1 cellular context compared by ENCODE assay signal in the genomic region with DNA sequence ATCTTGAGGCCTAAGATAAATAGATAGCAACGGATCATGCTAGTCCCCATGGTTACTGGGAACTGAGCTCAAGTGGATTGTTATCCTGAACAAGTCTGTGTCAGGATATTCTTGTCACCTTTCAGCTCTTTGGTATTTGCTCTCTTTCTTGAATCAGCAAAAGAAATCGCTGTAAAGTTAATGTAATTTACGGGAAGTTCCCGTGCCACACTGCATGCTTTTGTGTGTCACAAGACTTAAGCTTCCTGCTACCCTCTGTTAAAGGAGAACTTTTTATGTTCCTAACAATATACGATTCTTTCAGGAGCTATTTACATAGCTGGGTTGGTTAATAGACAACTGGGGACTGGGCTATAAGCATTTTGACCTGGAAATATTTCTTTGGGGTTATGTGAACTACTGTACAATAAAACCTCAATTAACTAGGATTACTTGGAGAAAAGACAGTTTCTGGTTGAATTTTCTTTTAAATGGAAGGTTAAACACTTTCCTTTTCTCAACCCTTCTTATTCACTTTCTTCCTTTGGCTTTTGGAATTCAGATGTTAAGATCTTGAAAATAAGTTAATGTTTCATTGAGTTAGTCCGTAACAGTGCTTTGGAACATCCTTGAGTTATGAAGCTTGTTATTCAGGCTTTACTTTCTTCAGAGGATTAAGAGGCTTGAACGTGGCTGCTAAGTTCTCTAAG.
A peak's percentile ranks its signal among the peaks of the same experiment; 100 is the strongest.
TF ChIP-seq lines count a peak whose summit lies in the region.

No MANE protein-coding gene starts in this region.

TF ChIP-seq in HepG2, 621 proteins besides CTCF, POLR2A, EP300 and RAD21 (continued from another document and continues in another):
- TF ChIP-seq, protein P1, sequence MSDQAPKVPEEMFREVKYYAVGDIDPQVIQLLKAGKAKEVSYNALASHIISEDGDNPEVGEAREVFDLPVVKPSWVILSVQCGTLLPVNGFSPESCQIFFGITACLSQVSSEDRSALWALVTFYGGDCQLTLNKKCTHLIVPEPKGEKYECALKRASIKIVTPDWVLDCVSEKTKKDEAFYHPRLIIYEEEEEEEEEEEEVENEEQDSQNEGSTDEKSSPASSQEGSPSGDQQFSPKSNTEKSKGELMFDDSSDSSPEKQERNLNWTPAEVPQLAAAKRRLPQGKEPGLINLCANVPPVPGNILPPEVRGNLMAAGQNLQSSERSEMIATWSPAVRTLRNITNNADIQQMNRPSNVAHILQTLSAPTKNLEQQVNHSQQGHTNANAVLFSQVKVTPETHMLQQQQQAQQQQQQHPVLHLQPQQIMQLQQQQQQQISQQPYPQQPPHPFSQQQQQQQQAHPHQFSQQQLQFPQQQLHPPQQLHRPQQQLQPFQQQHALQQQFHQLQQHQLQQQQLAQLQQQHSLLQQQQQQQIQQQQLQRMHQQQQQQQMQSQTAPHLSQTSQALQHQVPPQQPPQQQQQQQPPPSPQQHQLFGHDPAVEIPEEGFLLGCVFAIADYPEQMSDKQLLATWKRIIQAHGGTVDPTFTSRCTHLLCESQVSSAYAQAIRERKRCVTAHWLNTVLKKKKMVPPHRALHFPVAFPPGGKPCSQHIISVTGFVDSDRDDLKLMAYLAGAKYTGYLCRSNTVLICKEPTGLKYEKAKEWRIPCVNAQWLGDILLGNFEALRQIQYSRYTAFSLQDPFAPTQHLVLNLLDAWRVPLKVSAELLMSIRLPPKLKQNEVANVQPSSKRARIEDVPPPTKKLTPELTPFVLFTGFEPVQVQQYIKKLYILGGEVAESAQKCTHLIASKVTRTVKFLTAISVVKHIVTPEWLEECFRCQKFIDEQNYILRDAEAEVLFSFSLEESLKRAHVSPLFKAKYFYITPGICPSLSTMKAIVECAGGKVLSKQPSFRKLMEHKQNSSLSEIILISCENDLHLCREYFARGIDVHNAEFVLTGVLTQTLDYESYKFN (CRISPR knock-in tag; conservative IDR thresholded peaks at IDR 0.05): peak; percentile 95
- TF ChIP-seq ZNF614 (CRISPR knock-in tag; IDR thresholded peaks at IDR 0.05; ENCODE audit: borderline replicate concordance) (peak; percentile 99), ATRX (CRISPR knock-in tag; IDR thresholded peaks at IDR 0.05; ENCODE audit: borderline replicate concordance) (no peak), HOXA3 (CRISPR knock-in tag; IDR thresholded peaks at IDR 0.05) (peak; percentile 68), ZNF10 (CRISPR knock-in tag; IDR thresholded peaks at IDR 0.05; ENCODE audit: borderline replicate concordance, low read depth) (no peak), ZNF33A (CRISPR knock-in tag; IDR thresholded peaks at IDR 0.05; ENCODE audit: borderline replicate concordance) (no peak), SNRNP70 (IDR thresholded peaks at IDR 0.05; ENCODE audit: low read depth, low read length) (no peak), CREM (IDR thresholded peaks at IDR 0.05) (peak; percentile 90), CREM (CRISPR knock-in tag; IDR thresholded peaks at IDR 0.05) (no peak), ZNF33B (CRISPR knock-in tag; IDR thresholded peaks at IDR 0.05) (no peak), KDM2A (CRISPR knock-in tag; IDR thresholded peaks at IDR 0.05; ENCODE audit: borderline replicate concordance, low read depth) (no peak), ZMYM2 (CRISPR knock-in tag; IDR thresholded peaks at IDR 0.05) (peak; percentile 86), NFKBIZ (CRISPR knock-in tag; IDR thresholded peaks at IDR 0.05) (peak; percentile 96), ZFP90 (CRISPR knock-in tag; IDR thresholded peaks at IDR 0.05; ENCODE audit: borderline replicate concordance) (0 out of 2 replicates have a peak, but pooled peaks have one; percentile 40), NR2F1 (CRISPR knock-in tag; IDR thresholded peaks at IDR 0.05) (peak; percentile 17 to 51; a peak in 3 of 4 replicates), ZNF652 (CRISPR knock-in tag; IDR thresholded peaks at IDR 0.05; ENCODE audit: borderline replicate concordance, low read depth) (peak; percentile 51; the same call in 1 of the 2 replicates), TOE1 (CRISPR knock-in tag; IDR thresholded peaks at IDR 0.05) (peak; percentile 92), SP1 (IDR thresholded peaks at IDR 0.05) (no peak), SP1 (CRISPR knock-in tag; IDR thresholded peaks at IDR 0.05) (no peak), KLF13 (CRISPR knock-in tag; IDR thresholded peaks at IDR 0.05) (no peak), YEATS2 (CRISPR knock-in tag; IDR thresholded peaks at IDR 0.05; ENCODE audit: borderline replicate concordance) (peak; percentile 54; the same call in 1 of the 2 replicates), SOX5 (CRISPR knock-in tag; IDR thresholded peaks at IDR 0.05; ENCODE audit: borderline replicate concordance) (peak; percentile 100), ZNF747 (CRISPR knock-in tag; IDR thresholded peaks at IDR 0.05; ENCODE audit: borderline replicate concordance) (0 out of 2 replicates have a peak, but pooled peaks have one; percentile 48), HMG20A (CRISPR knock-in tag; IDR thresholded peaks at IDR 0.05; ENCODE audit: borderline replicate concordance) (peak; percentile 98), ZNF792 (CRISPR knock-in tag; IDR thresholded peaks at IDR 0.05) (peak; percentile 95)
- TF ChIP-seq, protein P2, sequence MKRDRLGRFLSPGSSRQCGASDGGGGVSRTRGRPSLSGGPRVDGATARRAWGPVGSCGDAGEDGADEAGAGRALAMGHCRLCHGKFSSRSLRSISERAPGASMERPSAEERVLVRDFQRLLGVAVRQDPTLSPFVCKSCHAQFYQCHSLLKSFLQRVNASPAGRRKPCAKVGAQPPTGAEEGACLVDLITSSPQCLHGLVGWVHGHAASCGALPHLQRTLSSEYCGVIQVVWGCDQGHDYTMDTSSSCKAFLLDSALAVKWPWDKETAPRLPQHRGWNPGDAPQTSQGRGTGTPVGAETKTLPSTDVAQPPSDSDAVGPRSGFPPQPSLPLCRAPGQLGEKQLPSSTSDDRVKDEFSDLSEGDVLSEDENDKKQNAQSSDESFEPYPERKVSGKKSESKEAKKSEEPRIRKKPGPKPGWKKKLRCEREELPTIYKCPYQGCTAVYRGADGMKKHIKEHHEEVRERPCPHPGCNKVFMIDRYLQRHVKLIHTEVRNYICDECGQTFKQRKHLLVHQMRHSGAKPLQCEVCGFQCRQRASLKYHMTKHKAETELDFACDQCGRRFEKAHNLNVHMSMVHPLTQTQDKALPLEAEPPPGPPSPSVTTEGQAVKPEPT (CRISPR knock-in tag; IDR thresholded peaks at IDR 0.05; ENCODE audit: low read depth): no peak
- TF ChIP-seq, protein P3, sequence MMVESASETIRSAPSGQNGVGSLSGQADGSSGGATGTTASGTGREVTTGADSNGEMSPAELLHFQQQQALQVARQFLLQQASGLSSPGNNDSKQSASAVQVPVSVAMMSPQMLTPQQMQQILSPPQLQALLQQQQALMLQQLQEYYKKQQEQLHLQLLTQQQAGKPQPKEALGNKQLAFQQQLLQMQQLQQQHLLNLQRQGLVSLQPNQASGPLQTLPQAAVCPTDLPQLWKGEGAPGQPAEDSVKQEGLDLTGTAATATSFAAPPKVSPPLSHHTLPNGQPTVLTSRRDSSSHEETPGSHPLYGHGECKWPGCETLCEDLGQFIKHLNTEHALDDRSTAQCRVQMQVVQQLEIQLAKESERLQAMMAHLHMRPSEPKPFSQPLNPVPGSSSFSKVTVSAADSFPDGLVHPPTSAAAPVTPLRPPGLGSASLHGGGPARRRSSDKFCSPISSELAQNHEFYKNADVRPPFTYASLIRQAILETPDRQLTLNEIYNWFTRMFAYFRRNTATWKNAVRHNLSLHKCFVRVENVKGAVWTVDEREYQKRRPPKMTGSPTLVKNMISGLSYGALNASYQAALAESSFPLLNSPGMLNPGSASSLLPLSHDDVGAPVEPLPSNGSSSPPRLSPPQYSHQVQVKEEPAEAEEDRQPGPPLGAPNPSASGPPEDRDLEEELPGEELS (CRISPR knock-in tag; IDR thresholded peaks at IDR 0.05): peak; percentile 93
- TF ChIP-seq, protein P4, sequence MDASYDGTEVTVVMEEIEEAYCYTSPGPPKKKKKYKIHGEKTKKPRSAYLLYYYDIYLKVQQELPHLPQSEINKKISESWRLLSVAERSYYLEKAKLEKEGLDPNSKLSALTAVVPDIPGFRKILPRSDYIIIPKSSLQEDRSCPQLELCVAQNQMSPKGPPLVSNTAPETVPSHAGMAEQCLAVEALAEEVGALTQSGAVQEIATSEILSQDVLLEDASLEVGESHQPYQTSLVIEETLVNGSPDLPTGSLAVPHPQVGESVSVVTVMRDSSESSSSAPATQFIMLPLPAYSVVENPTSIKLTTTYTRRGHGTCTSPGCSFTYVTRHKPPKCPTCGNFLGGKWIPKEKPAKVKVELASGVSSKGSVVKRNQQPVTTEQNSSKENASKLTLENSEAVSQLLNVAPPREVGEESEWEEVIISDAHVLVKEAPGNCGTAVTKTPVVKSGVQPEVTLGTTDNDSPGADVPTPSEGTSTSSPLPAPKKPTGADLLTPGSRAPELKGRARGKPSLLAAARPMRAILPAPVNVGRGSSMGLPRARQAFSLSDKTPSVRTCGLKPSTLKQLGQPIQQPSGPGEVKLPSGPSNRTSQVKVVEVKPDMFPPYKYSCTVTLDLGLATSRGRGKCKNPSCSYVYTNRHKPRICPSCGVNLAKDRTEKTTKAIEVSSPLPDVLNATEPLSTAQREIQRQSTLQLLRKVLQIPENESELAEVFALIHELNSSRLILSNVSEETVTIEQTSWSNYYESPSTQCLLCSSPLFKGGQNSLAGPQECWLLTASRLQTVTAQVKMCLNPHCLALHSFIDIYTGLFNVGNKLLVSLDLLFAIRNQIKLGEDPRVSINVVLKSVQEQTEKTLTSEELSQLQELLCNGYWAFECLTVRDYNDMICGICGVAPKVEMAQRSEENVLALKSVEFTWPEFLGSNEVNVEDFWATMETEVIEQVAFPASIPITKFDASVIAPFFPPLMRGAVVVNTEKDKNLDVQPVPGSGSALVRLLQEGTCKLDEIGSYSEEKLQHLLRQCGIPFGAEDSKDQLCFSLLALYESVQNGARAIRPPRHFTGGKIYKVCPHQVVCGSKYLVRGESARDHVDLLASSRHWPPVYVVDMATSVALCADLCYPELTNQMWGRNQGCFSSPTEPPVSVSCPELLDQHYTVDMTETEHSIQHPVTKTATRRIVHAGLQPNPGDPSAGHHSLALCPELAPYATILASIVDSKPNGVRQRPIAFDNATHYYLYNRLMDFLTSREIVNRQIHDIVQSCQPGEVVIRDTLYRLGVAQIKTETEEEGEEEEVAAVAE (CRISPR knock-in tag; IDR thresholded peaks at IDR 0.05; ENCODE audit: borderline replicate concordance): 0 out of 2 replicates have a peak, but pooled peaks have one; percentile 66
- TF ChIP-seq, protein P5, sequence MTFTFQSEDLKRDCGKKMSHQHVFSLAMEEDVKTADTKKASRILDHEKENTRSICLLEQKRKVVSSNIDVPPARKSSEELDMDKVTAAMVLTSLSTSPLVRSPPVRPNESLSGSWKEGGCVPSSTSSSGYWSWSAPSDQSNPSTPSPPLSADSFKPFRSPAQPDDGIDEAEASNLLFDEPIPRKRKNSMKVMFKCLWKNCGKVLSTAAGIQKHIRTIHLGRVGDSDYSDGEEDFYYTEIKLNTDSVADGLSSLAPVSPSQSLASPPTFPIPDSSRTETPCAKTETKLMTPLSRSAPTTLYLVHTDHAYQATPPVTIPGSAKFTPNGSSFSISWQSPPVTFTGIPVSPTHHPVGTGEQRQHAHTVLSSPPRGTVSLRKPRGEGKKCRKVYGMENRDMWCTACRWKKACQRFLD (CRISPR knock-in tag; IDR thresholded peaks at IDR 0.05; ENCODE audit: borderline replicate concordance): no peak
- TF ChIP-seq, protein P6, sequence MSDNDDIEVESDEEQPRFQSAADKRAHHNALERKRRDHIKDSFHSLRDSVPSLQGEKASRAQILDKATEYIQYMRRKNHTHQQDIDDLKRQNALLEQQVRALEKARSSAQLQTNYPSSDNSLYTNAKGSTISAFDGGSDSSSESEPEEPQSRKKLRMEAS (IDR thresholded peaks at IDR 0.05): peak; percentile 74; the same call in 1 of the 2 replicates
- TF ChIP-seq, protein P7, sequence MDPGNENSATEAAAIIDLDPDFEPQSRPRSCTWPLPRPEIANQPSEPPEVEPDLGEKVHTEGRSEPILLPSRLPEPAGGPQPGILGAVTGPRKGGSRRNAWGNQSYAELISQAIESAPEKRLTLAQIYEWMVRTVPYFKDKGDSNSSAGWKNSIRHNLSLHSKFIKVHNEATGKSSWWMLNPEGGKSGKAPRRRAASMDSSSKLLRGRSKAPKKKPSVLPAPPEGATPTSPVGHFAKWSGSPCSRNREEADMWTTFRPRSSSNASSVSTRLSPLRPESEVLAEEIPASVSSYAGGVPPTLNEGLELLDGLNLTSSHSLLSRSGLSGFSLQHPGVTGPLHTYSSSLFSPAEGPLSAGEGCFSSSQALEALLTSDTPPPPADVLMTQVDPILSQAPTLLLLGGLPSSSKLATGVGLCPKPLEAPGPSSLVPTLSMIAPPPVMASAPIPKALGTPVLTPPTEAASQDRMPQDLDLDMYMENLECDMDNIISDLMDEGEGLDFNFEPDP (CRISPR knock-in tag; conservative IDR thresholded peaks at IDR 0.05): no peak
- TF ChIP-seq, protein P8, sequence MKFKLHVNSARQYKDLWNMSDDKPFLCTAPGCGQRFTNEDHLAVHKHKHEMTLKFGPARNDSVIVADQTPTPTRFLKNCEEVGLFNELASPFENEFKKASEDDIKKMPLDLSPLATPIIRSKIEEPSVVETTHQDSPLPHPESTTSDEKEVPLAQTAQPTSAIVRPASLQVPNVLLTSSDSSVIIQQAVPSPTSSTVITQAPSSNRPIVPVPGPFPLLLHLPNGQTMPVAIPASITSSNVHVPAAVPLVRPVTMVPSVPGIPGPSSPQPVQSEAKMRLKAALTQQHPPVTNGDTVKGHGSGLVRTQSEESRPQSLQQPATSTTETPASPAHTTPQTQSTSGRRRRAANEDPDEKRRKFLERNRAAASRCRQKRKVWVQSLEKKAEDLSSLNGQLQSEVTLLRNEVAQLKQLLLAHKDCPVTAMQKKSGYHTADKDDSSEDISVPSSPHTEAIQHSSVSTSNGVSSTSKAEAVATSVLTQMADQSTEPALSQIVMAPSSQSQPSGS (CRISPR knock-in tag; IDR thresholded peaks at IDR 0.05): peak; percentile 89
- TF ChIP-seq, protein P9, sequence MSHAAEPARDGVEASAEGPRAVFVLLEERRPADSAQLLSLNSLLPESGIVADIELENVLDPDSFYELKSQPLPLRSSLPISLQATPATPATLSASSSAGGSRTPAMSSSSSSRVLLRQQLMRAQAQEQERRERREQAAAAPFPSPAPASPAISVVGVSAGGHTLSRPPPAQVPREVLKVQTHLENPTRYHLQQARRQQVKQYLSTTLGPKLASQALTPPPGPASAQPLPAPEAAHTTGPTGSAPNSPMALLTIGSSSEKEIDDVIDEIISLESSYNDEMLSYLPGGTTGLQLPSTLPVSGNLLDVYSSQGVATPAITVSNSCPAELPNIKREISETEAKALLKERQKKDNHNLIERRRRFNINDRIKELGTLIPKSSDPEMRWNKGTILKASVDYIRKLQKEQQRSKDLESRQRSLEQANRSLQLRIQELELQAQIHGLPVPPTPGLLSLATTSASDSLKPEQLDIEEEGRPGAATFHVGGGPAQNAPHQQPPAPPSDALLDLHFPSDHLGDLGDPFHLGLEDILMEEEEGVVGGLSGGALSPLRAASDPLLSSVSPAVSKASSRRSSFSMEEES (CRISPR knock-in tag; IDR thresholded peaks at IDR 0.05): peak; percentile 100
- TF ChIP-seq, protein P10, sequence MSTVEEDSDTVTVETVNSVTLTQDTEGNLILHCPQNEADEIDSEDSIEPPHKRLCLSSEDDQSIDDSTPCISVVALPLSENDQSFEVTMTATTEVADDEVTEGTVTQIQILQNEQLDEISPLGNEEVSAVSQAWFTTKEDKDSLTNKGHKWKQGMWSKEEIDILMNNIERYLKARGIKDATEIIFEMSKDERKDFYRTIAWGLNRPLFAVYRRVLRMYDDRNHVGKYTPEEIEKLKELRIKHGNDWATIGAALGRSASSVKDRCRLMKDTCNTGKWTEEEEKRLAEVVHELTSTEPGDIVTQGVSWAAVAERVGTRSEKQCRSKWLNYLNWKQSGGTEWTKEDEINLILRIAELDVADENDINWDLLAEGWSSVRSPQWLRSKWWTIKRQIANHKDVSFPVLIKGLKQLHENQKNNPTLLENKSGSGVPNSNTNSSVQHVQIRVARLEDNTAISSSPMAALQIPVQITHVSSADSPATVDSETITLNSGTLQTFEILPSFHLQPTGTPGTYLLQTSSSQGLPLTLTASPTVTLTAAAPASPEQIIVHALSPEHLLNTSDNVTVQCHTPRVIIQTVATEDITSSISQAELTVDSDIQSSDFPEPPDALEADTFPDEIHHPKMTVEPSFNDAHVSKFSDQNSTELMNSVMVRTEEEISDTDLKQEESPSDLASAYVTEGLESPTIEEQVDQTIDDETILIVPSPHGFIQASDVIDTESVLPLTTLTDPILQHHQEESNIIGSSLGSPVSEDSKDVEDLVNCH (CRISPR knock-in tag; IDR thresholded peaks at IDR 0.05): no peak
